In the genomic region with DNA sequence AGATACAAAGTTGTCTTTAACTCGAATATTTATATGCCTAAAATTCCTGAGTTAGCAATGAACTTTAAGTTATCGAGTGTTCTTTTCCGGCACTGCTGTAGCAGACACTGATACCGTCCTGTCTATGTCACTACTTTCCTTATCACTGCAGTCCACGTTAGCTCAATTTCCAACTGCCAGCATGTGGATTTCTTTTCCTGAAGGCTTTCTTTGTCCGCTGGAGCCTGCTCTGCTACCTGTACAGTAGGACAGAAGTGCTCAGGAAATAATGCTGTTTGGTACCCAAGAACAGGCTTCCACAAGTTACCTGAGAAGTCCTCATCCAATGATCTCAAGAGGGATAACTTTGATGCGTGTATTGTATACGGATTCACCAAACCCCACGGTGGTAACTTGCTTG, we compare ENCODE assay signal across 1 cellular context.
TF ChIP-seq lines count a peak whose summit lies in the region.

No MANE protein-coding gene starts in this region.

TF ChIP-seq in K562, 482 proteins besides CTCF, POLR2A, EP300 and RAD21 (continued from another document and continues in another):
- TF ChIP-seq BCOR (IDR thresholded peaks at IDR 0.05) (peak; percentile 27; the same call in 1 of the 2 replicates), POLR2B (IDR thresholded peaks at IDR 0.05; ENCODE audit: low read depth, partially characterized antibody) (peak; percentile 51), ETV6 (IDR thresholded peaks at IDR 0.05; ENCODE audit: borderline replicate concordance in 1 of 2, low read depth in 2 of 2, low read length in 1 of 2) (peak in 1 of 2 experiments; percentile 47; a peak in 1 of 4 replicates), ETV6 (CRISPR knock-in tag; IDR thresholded peaks at IDR 0.05; ENCODE audit: borderline replicate concordance) (no peak), TBL1XR1 (IDR thresholded peaks at IDR 0.05; ENCODE audit: low read length in 2 of 2) (peak in 1 of 2 experiments; percentile 81; a peak in 1 of 4 replicates), ATF7 (IDR thresholded peaks at IDR 0.05) (peak; percentile 82), BMI1 (IDR thresholded peaks at IDR 0.05; ENCODE audit: low read length) (no peak), BRD9 (IDR thresholded peaks at IDR 0.05; ENCODE audit: low read depth, partially characterized antibody) (peak; percentile 89), ZFX (CRISPR knock-in tag; IDR thresholded peaks at IDR 0.05) (no peak), MAFG (tag; conservative IDR thresholded peaks at IDR 0.05) (peak; percentile 34; the same call in 1 of the 2 replicates), ZNF316 (IDR thresholded peaks at IDR 0.05) (peak; percentile 70), LCOR (CRISPR knock-in tag; IDR thresholded peaks at IDR 0.05) (no peak), KDM5B (IDR thresholded peaks at IDR 0.05; ENCODE audit: insufficient replicate concordance, low read depth, low read length) (peak; percentile 55), TAF1 (IDR thresholded peaks at IDR 0.05; ENCODE audit: control insufficient read depth, extremely low read depth, insufficient read depth, low read length, severe bottlenecking) (peak; percentile 80), GTF2E2 (tag; IDR thresholded peaks at IDR 0.05) (no peak), PURB (CRISPR knock-in tag; IDR thresholded peaks at IDR 0.05; ENCODE audit: low read depth) (no peak), POLR2AphosphoS5 (IDR thresholded peaks at IDR 0.05; ENCODE audit: control insufficient read depth, insufficient read depth, low read depth, low read length) (peak; percentile 91), NFATC3 (IDR thresholded peaks at IDR 0.05) (peak; percentile 18; the same call in 1 of the 2 replicates), ZEB2 (IDR thresholded peaks at IDR 0.05) (peak; percentile 94), HNRNPL (IDR thresholded peaks at IDR 0.05; ENCODE audit: low read depth, low read length) (no peak), TBP (optimal IDR thresholded peaks at IDR 0.05; ENCODE audit: low read depth, low read length) (peak; percentile 84), ZHX1 (conservative IDR thresholded peaks at IDR 0.05; ENCODE audit: low read length) (no peak), RUNX1 (IDR thresholded peaks at IDR 0.05; ENCODE audit: low read depth) (no peak), SIRT6 (IDR thresholded peaks at IDR 0.05; ENCODE audit: low read depth, low read length) (no peak), GTF2F1 (IDR thresholded peaks at IDR 0.05; ENCODE audit: low read depth, low read length) (peak; percentile 53; the same call in 1 of the 2 replicates), ZNF134 (CRISPR knock-in tag; conservative IDR thresholded peaks at IDR 0.05) (0 out of 2 replicates have a peak, but pooled peaks have one; percentile 13), SUPT5H (IDR thresholded peaks at IDR 0.05) (peak; percentile 75), PML (IDR thresholded peaks at IDR 0.05; ENCODE audit: low read length) (peak; percentile 90), NR3C1 (CRISPR knock-in tag; IDR thresholded peaks at IDR 0.05) (no peak), ZNF324 (CRISPR knock-in tag; IDR thresholded peaks at IDR 0.05) (no peak), MTA2 (IDR thresholded peaks at IDR 0.05; ENCODE audit: low read depth) (peak; percentile 79), MBD2 (IDR thresholded peaks at IDR 0.05; ENCODE audit: borderline replicate concordance, low read depth) (peak; percentile 82), ATF3 (IDR thresholded peaks at IDR 0.05) (peak; percentile 23; the same call in 1 of the 2 replicates), ATF3 (CRISPR knock-in tag; conservative IDR thresholded peaks at IDR 0.05) (no peak), ZKSCAN3 (CRISPR knock-in tag; IDR thresholded peaks at IDR 0.05) (no peak), HMGN3 (IDR thresholded peaks at IDR 0.05; ENCODE audit: borderline replicate concordance, extremely low read depth, insufficient read length, low read depth, low read length) (peak; percentile 58), MYBL2 (IDR thresholded peaks at IDR 0.05; ENCODE audit: low read depth) (peak; percentile 68), MYBL2 (CRISPR knock-in tag; IDR thresholded peaks at IDR 0.05; ENCODE audit: borderline replicate concordance) (no peak), ZFP1 (CRISPR knock-in tag; IDR thresholded peaks at IDR 0.05) (no peak), RB1 (IDR thresholded peaks at IDR 0.05; ENCODE audit: low read depth) (no peak), STAT5A (IDR thresholded peaks at IDR 0.05; ENCODE audit: borderline replicate concordance, low read length) (peak; percentile 85)
- TF ChIP-seq, protein P1, sequence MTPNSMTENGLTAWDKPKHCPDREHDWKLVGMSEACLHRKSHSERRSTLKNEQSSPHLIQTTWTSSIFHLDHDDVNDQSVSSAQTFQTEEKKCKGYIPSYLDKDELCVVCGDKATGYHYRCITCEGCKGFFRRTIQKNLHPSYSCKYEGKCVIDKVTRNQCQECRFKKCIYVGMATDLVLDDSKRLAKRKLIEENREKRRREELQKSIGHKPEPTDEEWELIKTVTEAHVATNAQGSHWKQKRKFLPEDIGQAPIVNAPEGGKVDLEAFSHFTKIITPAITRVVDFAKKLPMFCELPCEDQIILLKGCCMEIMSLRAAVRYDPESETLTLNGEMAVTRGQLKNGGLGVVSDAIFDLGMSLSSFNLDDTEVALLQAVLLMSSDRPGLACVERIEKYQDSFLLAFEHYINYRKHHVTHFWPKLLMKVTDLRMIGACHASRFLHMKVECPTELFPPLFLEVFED (CRISPR knock-in tag; conservative IDR thresholded peaks at IDR 0.05): no peak
- TF ChIP-seq, protein P2, sequence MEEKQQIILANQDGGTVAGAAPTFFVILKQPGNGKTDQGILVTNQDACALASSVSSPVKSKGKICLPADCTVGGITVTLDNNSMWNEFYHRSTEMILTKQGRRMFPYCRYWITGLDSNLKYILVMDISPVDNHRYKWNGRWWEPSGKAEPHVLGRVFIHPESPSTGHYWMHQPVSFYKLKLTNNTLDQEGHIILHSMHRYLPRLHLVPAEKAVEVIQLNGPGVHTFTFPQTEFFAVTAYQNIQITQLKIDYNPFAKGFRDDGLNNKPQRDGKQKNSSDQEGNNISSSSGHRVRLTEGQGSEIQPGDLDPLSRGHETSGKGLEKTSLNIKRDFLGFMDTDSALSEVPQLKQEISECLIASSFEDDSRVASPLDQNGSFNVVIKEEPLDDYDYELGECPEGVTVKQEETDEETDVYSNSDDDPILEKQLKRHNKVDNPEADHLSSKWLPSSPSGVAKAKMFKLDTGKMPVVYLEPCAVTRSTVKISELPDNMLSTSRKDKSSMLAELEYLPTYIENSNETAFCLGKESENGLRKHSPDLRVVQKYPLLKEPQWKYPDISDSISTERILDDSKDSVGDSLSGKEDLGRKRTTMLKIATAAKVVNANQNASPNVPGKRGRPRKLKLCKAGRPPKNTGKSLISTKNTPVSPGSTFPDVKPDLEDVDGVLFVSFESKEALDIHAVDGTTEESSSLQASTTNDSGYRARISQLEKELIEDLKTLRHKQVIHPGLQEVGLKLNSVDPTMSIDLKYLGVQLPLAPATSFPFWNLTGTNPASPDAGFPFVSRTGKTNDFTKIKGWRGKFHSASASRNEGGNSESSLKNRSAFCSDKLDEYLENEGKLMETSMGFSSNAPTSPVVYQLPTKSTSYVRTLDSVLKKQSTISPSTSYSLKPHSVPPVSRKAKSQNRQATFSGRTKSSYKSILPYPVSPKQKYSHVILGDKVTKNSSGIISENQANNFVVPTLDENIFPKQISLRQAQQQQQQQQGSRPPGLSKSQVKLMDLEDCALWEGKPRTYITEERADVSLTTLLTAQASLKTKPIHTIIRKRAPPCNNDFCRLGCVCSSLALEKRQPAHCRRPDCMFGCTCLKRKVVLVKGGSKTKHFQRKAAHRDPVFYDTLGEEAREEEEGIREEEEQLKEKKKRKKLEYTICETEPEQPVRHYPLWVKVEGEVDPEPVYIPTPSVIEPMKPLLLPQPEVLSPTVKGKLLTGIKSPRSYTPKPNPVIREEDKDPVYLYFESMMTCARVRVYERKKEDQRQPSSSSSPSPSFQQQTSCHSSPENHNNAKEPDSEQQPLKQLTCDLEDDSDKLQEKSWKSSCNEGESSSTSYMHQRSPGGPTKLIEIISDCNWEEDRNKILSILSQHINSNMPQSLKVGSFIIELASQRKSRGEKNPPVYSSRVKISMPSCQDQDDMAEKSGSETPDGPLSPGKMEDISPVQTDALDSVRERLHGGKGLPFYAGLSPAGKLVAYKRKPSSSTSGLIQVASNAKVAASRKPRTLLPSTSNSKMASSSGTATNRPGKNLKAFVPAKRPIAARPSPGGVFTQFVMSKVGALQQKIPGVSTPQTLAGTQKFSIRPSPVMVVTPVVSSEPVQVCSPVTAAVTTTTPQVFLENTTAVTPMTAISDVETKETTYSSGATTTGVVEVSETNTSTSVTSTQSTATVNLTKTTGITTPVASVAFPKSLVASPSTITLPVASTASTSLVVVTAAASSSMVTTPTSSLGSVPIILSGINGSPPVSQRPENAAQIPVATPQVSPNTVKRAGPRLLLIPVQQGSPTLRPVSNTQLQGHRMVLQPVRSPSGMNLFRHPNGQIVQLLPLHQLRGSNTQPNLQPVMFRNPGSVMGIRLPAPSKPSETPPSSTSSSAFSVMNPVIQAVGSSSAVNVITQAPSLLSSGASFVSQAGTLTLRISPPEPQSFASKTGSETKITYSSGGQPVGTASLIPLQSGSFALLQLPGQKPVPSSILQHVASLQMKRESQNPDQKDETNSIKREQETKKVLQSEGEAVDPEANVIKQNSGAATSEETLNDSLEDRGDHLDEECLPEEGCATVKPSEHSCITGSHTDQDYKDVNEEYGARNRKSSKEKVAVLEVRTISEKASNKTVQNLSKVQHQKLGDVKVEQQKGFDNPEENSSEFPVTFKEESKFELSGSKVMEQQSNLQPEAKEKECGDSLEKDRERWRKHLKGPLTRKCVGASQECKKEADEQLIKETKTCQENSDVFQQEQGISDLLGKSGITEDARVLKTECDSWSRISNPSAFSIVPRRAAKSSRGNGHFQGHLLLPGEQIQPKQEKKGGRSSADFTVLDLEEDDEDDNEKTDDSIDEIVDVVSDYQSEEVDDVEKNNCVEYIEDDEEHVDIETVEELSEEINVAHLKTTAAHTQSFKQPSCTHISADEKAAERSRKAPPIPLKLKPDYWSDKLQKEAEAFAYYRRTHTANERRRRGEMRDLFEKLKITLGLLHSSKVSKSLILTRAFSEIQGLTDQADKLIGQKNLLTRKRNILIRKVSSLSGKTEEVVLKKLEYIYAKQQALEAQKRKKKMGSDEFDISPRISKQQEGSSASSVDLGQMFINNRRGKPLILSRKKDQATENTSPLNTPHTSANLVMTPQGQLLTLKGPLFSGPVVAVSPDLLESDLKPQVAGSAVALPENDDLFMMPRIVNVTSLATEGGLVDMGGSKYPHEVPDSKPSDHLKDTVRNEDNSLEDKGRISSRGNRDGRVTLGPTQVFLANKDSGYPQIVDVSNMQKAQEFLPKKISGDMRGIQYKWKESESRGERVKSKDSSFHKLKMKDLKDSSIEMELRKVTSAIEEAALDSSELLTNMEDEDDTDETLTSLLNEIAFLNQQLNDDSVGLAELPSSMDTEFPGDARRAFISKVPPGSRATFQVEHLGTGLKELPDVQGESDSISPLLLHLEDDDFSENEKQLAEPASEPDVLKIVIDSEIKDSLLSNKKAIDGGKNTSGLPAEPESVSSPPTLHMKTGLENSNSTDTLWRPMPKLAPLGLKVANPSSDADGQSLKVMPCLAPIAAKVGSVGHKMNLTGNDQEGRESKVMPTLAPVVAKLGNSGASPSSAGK (IDR thresholded peaks at IDR 0.05): peak; percentile 43; the same call in 1 of the 2 replicates
- TF ChIP-seq, protein P3, sequence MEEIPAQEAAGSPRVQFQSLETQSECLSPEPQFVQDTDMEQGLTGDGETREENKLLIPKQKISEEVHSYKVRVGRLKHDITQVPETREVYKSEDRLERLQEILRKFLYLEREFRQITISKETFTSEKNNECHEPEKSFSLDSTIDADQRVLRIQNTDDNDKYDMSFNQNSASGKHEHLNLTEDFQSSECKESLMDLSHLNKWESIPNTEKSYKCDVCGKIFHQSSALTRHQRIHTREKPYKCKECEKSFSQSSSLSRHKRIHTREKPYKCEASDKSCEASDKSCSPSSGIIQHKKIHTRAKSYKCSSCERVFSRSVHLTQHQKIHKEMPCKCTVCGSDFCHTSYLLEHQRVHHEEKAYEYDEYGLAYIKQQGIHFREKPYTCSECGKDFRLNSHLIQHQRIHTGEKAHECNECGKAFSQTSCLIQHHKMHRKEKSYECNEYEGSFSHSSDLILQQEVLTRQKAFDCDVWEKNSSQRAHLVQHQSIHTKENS (CRISPR knock-in tag; IDR thresholded peaks at IDR 0.05): no peak
- TF ChIP-seq, protein P4, sequence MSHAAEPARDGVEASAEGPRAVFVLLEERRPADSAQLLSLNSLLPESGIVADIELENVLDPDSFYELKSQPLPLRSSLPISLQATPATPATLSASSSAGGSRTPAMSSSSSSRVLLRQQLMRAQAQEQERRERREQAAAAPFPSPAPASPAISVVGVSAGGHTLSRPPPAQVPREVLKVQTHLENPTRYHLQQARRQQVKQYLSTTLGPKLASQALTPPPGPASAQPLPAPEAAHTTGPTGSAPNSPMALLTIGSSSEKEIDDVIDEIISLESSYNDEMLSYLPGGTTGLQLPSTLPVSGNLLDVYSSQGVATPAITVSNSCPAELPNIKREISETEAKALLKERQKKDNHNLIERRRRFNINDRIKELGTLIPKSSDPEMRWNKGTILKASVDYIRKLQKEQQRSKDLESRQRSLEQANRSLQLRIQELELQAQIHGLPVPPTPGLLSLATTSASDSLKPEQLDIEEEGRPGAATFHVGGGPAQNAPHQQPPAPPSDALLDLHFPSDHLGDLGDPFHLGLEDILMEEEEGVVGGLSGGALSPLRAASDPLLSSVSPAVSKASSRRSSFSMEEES (CRISPR knock-in tag; IDR thresholded peaks at IDR 0.05): no peak
- TF ChIP-seq, protein P5, sequence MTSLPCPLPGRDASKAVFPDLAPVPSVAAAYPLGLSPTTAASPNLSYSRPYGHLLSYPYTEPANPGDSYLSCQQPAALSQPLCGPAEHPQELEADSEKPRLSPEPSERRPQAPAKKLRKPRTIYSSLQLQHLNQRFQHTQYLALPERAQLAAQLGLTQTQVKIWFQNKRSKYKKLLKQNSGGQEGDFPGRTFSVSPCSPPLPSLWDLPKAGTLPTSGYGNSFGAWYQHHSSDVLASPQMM (CRISPR knock-in tag; IDR thresholded peaks at IDR 0.05): no peak
